In genomic region chr19:11151181-11151580, GRCh38 we compare ENCODE assay signal across 17 cellular contexts. TPM values are rescaled to one million over a fixed set of nuclear protein-coding genes. Genes with fewer than 3 reads are reported as not detected.
DNase-seq lines count a peak whose midpoint lies in the region; ATAC-seq and TF ChIP-seq lines count a peak whose summit lies in the region.
"Had no signal": no experiment of that assay in that cellular context is flagged by ENCODE, and none has a peak within 500 bp of the region (broad histone marks: within the 10 kb centered on the region; RNA-seq: fewer than 3 reads in every experiment).

No MANE protein-coding gene starts in this region.

- peaks cover 2 to 14% of the 10 kb centered on the region in 2 donors for H3K4me1 ChIP-seq in uterus

- TF ChIP-seq CTCF in osteocyte (IDR thresholded peaks at IDR 0.05), result no peak
- TF ChIP-seq CTCF in uterus (IDR thresholded peaks at IDR 0.05), result no peak

- H3K4me1 Mint-ChIP-seq in activated naive CD4-positive, alpha-beta T cell treated with anti-CD3 and anti-CD28 coated beads, Interleukin-2, amount 10 ng/mL, durations not matched to agents 7 days and 5 days, result peaks cover 34% of the 10 kb centered on the region
- peaks cover 42% of the 10 kb centered on the region for H3K4me1 Mint-ChIP-seq in osteocyte (ENCODE audit: unreplicated experiment)
- H3K4me1 Mint-ChIP-seq in stimulated activated effector memory CD8-positive, alpha-beta T cell treated with anti-CD3 and anti-CD28 coated beads, Interleukin-12 subunit alpha, Interleukin-12 subunit beta, amount 100 ng/mL, for 72 hours, result peaks cover 8% of the 10 kb centered on the region

- peaks cover 40% of the 10 kb centered on the region for H3K36me3 Mint-ChIP-seq in activated naive CD4-positive, alpha-beta T cell treated with anti-CD3 and anti-CD28 coated beads, Interleukin-2, amount 10 ng/mL, durations not matched to agents 7 days and 5 days
- H3K36me3 Mint-ChIP-seq in osteocyte (ENCODE audit: unreplicated experiment), result peaks cover 2% of the 10 kb centered on the region
- peaks cover 64% of the 10 kb centered on the region for H3K36me3 Mint-ChIP-seq in stimulated activated effector memory CD8-positive, alpha-beta T cell treated with anti-CD3 and anti-CD28 coated beads, Interleukin-12 subunit alpha, Interleukin-12 subunit beta, amount 100 ng/mL, for 72 hours
- H3K36me3 Mint-ChIP-seq: CD8-positive, alpha-beta memory T cell; stimulated activated naive B cell treated with anti-CD40 and anti-IgM and Interleukin-4, amounts not matched to agents 10 μg/mL and 1 μg/mL and 100 μg/mL, for 72 hours had no signal

- no peaks in the 10 kb centered on the region for H3K27me3 Mint-ChIP-seq in activated naive CD4-positive, alpha-beta T cell treated with anti-CD3 and anti-CD28 coated beads, Interleukin-2, amount 10 ng/mL, durations not matched to agents 7 days and 5 days
- no peaks in the 10 kb centered on the region for H3K27me3 Mint-ChIP-seq in osteocyte (ENCODE audit: unreplicated experiment)
- H3K27me3 Mint-ChIP-seq: CD8-positive, alpha-beta memory T cell had no signal

- no peak for DNase-seq in activated naive CD4-positive, alpha-beta T cell treated with anti-CD3 and anti-CD28 coated beads, Interleukin-2, amount 10 ng/mL, durations not matched to agents 7 days and 5 days
- no peak for DNase-seq in activated naive CD4-positive, alpha-beta T cell treated with anti-CD3 and anti-CD28 coated beads, Interleukin-2, amount 50 U/mL, for 16 hours
- DNase-seq in Right ventricle myocardium superior (peak; percentile 54), osteocyte (ENCODE audit: extremely low spot score, unreplicated experiment) (no peak), uterus (no peak), HT-29 (ENCODE audit: low spot score) (no peak), NOMO-1 treated with dmso at 0.1 percent for 144 hours (lab: John Stamatoyannopoulos, UW; ENCODE audit: unreplicated experiment) (no peak)
- no peak for DNase-seq in stimulated activated effector memory CD8-positive, alpha-beta T cell treated with anti-CD3 and anti-CD28 coated beads, Interleukin-12 subunit alpha, Interleukin-12 subunit beta, amount 100 ng/mL, for 72 hours (ENCODE audit: low spot score in 2 of 2)
- DNase-seq: 8988T; activated naive CD4-positive, alpha-beta T cell treated with anti-CD3 and anti-CD28 coated beads for 36 hours; CD8-positive, alpha-beta memory T cell; midbrain; NCI-H226; posterior cingulate gyrus; stimulated activated CD4-positive, alpha-beta T cell treated with anti-CD3 and anti-CD28 coated beads, Interleukin-4, amount 100 ng/mL, for 4 hours; stimulated activated naive B cell treated with anti-CD40 and anti-IgM and Interleukin-4, amounts not matched to agents 10 μg/mL and 1 μg/mL and 100 μg/mL, for 72 hours had no signal

- H3K9me3 ChIP-seq in uterus, result no peaks in the 10 kb centered on the region

- no peak for TF ChIP-seq POLR2A in uterus (IDR thresholded peaks at IDR 0.05)

- CTCF ChIA-PET in activated naive CD4-positive, alpha-beta T cell treated with anti-CD3 and anti-CD28 coated beads, Interleukin-2, amount 10 ng/mL, durations not matched to agents 7 days and 5 days (lab: Charles Lee), result no interaction called here

- H3K36me3 ChIP-seq in uterus, result no peaks in the 10 kb centered on the region

- intact Hi-C loops in Right ventricle myocardium superior (cut with DNase I) (no loop called here), uterus (cut with DNase I; ENCODE audit: low total_unique reads) (no loop called here)

- H3K4me3 ChIP-seq in uterus, result no peak overlapping the region

- peak overlapping the region; percentile 88 to 89 for H3K27ac ChIP-seq in uterus

- H3K9me3 Mint-ChIP-seq in activated naive CD4-positive, alpha-beta T cell treated with anti-CD3 and anti-CD28 coated beads, Interleukin-2, amount 10 ng/mL, durations not matched to agents 7 days and 5 days, result no peaks in the 10 kb centered on the region
- no peaks in the 10 kb centered on the region for H3K9me3 Mint-ChIP-seq in osteocyte (ENCODE audit: unreplicated experiment)
- H3K9me3 Mint-ChIP-seq in stimulated activated effector memory CD8-positive, alpha-beta T cell treated with anti-CD3 and anti-CD28 coated beads, Interleukin-12 subunit alpha, Interleukin-12 subunit beta, amount 100 ng/mL, for 72 hours, result no peaks in the 10 kb centered on the region
- H3K9me3 Mint-ChIP-seq: activated naive CD4-positive, alpha-beta T cell treated with anti-CD3 and anti-CD28 coated beads for 36 hours; CD8-positive, alpha-beta memory T cell; stimulated activated naive B cell treated with anti-CD40 and anti-IgM and Interleukin-4, amounts not matched to agents 10 μg/mL and 1 μg/mL and 100 μg/mL, for 72 hours had no signal

- no peak overlapping the region for H3K4me3 Mint-ChIP-seq in activated naive CD4-positive, alpha-beta T cell treated with anti-CD3 and anti-CD28 coated beads, Interleukin-2, amount 10 ng/mL, durations not matched to agents 7 days and 5 days
- no peak overlapping the region for H3K4me3 Mint-ChIP-seq in osteocyte (ENCODE audit: unreplicated experiment)
- no peak overlapping the region for H3K4me3 Mint-ChIP-seq in stimulated activated effector memory CD8-positive, alpha-beta T cell treated with anti-CD3 and anti-CD28 coated beads, Interleukin-12 subunit alpha, Interleukin-12 subunit beta, amount 100 ng/mL, for 72 hours
- H3K4me3 Mint-ChIP-seq: activated naive CD4-positive, alpha-beta T cell treated with anti-CD3 and anti-CD28 coated beads for 36 hours; CD8-positive, alpha-beta memory T cell; stimulated activated naive B cell treated with anti-CD40 and anti-IgM and Interleukin-4, amounts not matched to agents 10 μg/mL and 1 μg/mL and 100 μg/mL, for 72 hours had no signal

- peak overlapping the region; percentile 55 for H3K27ac Mint-ChIP-seq in activated naive CD4-positive, alpha-beta T cell treated with anti-CD3 and anti-CD28 coated beads, Interleukin-2, amount 10 ng/mL, durations not matched to agents 7 days and 5 days
- H3K27ac Mint-ChIP-seq in osteocyte (ENCODE audit: unreplicated experiment), result peak overlapping the region; percentile 95
- no peak overlapping the region for H3K27ac Mint-ChIP-seq in stimulated activated effector memory CD8-positive, alpha-beta T cell treated with anti-CD3 and anti-CD28 coated beads, Interleukin-12 subunit alpha, Interleukin-12 subunit beta, amount 100 ng/mL, for 72 hours
- H3K27ac Mint-ChIP-seq: activated naive CD4-positive, alpha-beta T cell treated with anti-CD3 and anti-CD28 coated beads for 36 hours; CD8-positive, alpha-beta memory T cell; stimulated activated naive B cell treated with anti-CD40 and anti-IgM and Interleukin-4, amounts not matched to agents 10 μg/mL and 1 μg/mL and 100 μg/mL, for 72 hours had no signal

- ATAC-seq in Right ventricle myocardium superior (ENCODE audit: poor library complexity), result no peak
- no peak for ATAC-seq in stimulated activated effector memory CD8-positive, alpha-beta T cell treated with anti-CD3 and anti-CD28 coated beads, Interleukin-12 subunit alpha, Interleukin-12 subunit beta, amount 100 ng/mL, for 72 hours
- ATAC-seq: esophagus mucosa; stimulated activated naive B cell treated with anti-CD40 and anti-IgM and Interleukin-4, amounts not matched to agents 10 μg/mL and 1 μg/mL and 100 μg/mL, for 72 hours had no signal

- no peaks in the 10 kb centered on the region for H3K27me3 ChIP-seq in uterus

RNA-seq across cellular contexts. Expression of gene SPC24, which starts 4.4 kb away (rescaled TPM):
- 6.7 TPM for total RNA-seq in Right ventricle myocardium superior
- 11.9 and 13.5 TPM in 2 replicates for total RNA-seq in osteocyte
- 10 to 100 TPM in 1 of 4 donors, 1 to 10 TPM in 3; 1.8 to 21.8 (median 2.6) TPM for total RNA-seq in uterus
- 98.0 and 106 TPM in 2 replicates for total RNA-seq in HT-29 (2014; rRNA removed; shearing (Covaris generic))

RNA-seq across cellular contexts. Expression of gene KANK2, which starts 46.2 kb away (rescaled TPM):
- total RNA-seq in Right ventricle myocardium superior, result 383 TPM
- 386 and 387 TPM in 2 replicates for total RNA-seq in osteocyte
- 100 to 1,000 TPM; 326 to 762 (median 535) TPM for total RNA-seq in uterus
- total RNA-seq in HT-29 (2014; rRNA removed; shearing (Covaris generic)), result 30.8 and 35.8 TPM in 2 replicates
